Comparison of ENCODE assay signal across 8 cellular contexts in the genomic region with DNA sequence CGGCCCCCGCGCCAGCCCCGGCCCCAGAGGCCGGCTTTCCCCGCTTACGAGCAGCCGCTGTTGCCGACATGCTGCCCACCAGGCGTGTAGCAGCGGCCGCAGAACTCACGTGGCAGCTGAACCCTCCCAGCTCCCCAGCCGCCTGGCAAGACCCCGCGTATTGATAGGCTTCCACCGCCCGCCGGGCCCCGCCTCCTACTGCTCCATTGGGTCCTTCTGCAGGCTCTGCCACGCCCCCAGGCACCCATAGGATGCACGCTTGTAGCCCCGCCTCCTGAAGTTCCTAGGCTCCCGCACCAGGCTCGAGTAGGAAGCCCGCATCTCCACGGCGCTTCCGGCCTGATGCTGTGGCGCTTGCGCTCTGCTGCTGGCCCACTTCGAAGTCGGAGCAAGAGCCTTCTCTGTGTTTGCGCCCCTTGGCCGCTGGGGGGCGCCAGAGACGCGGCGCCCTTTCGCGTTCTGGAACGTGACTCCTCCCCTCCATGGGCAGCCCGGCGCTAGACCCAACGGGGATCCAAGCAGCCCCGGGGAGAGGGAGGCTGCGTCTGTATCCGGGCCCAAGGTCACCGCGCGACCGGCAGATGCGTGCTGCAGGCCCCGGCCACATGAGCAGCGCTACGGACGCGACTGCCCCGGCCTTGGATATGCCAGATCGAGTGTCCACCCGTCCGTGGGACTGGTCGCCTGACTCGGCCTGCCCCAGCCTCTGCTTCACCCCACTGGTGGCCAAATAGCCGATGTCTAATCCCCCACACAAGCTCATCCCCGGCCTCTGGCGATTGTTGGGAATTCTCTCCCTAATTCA. TPM values are rescaled to one million over a fixed set of nuclear protein-coding genes. Genes with fewer than 3 reads are reported as not detected.
DNase-seq lines count a peak whose midpoint lies in the region; ATAC-seq, FAIRE-seq and TF ChIP-seq lines count a peak whose summit lies in the region.

Gene PARP3, plus strand, starts transcription at position 566 of the 805 bp plus-strand sequence. CDS start 993 bp downstream, outside the sequence.
A gene with protein sequence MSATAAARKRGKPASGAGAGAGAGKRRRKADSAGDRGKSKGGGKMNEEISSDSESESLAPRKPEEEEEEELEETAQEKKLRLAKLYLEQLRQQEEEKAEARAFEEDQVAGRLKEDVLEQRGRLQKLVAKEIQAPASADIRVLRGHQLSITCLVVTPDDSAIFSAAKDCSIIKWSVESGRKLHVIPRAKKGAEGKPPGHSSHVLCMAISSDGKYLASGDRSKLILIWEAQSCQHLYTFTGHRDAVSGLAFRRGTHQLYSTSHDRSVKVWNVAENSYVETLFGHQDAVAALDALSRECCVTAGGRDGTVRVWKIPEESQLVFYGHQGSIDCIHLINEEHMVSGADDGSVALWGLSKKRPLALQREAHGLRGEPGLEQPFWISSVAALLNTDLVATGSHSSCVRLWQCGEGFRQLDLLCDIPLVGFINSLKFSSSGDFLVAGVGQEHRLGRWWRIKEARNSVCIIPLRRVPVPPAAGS (minus strand): TSS at position 107 of the 805 bp plus-strand sequence. CDS start 37 bp downstream, at position 70.

- H3K36me3 ChIP-seq in urinary bladder (ENCODE audit: insufficient read depth): no peaks in the 10 kb centered on the region

- no peaks in the 10 kb centered on the region for H3K4me1 ChIP-seq in urinary bladder (ENCODE audit: insufficient read depth)

- H3K9me3 Mint-ChIP-seq in progenitor cell of endocrine pancreas (ENCODE audit: low read depth): no peaks in the 10 kb centered on the region

- H3K4me1 Mint-ChIP-seq in progenitor cell of endocrine pancreas (ENCODE audit: low read depth): peaks cover 12% of the 10 kb centered on the region

- TF ChIP-seq POLR2A in GM12891 (IDR thresholded peaks at IDR 0.05; ENCODE audit: low read depth, low read length): no peak

- ATAC-seq in HG02852 (IDR thresholded peaks at IDR 0.05; ENCODE audit: unreplicated experiment) (peak; percentile 87), left cardiac atrium (peak; percentile 95 to 96)

- under 1% methylated on average over 67 of the region's 67 CpGs for WGBS in urinary bladder

- intact Hi-C loops in T-helper 1 cell treated with Interleukin-12 subunit alpha and Interleukin-12 subunit beta and Interleukin-4 antibody, amounts not matched to agents 30 ng/mL and 1 ng/mL, for 36 hours (cut with micrococcal nuclease): loop anchor here (1.0 to 10.0 kb wide), 18 partner anchors 25 to 1707 kb away; partner anchors contain the start of genes ABHD14B, ACY1, ALAS1 and CISH
- intact Hi-C loops in left cardiac atrium (cut with DNase I): loop anchor here in 1 of 2 donors (2.0 kb wide), 1 partner anchor 33 kb away; the partner anchor contains the start of genes ABHD14A and ABHD14B

- DNase-seq in GM12891 (ENCODE audit: insufficient read length, low spot score) (peak; percentile 100), NCI-H146 (lab: John Stamatoyannopoulos, UW) (peak; percentile 99), amniotic stem cell (lab: John Stamatoyannopoulos, UW) (peak; percentile 100), left cardiac atrium (peak; percentile 100), progenitor cell of endocrine pancreas (ENCODE audit: low spot score, unreplicated experiment) (peak; percentile 98)

- H3K36me3 Mint-ChIP-seq in progenitor cell of endocrine pancreas (ENCODE audit: insufficient read depth): peaks cover 5% of the 10 kb centered on the region

- H3K27ac Mint-ChIP-seq in progenitor cell of endocrine pancreas: peak within 1 kb of the TSS; percentile 13

- H3K27me3 Mint-ChIP-seq in progenitor cell of endocrine pancreas: no peaks in the 10 kb centered on the region

- H3K4me3 ChIP-seq in urinary bladder (ENCODE audit: low read depth, low read length): peak within 1 kb of the TSS; percentile 63

- peak within 1 kb of the TSS; percentile 77 for H3K27ac ChIP-seq in urinary bladder (ENCODE audit: low read depth)

- peak; percentile 99 for TF ChIP-seq CTCF in progenitor cell of endocrine pancreas (IDR thresholded peaks at IDR 0.05; ENCODE audit: unreplicated experiment)

- peak; percentile 100 for FAIRE-seq in GM12891 (lab: Jason Lieb, UNC)

- peak within 1 kb of the TSS; percentile 77 for H3K4me3 Mint-ChIP-seq in progenitor cell of endocrine pancreas (ENCODE audit: low read depth)

TF ChIP-seq in GM12891, 5 proteins besides CTCF, POLR2A, EP300 and RAD21:
- 0 out of 2 replicates have a peak, but pooled peaks have one; percentile 24 for TF ChIP-seq POLR2AphosphoS5 (IDR thresholded peaks at IDR 0.05; ENCODE audit: low read depth, low read length)
- no peak for TF ChIP-seq SPI1 (IDR thresholded peaks at IDR 0.05; ENCODE audit: low read depth, low read length)
- TF ChIP-seq TAF1 (IDR thresholded peaks at IDR 0.05; ENCODE audit: low read depth, low read length): peak; percentile 78
- TF ChIP-seq PAX5 (IDR thresholded peaks at IDR 0.05; ENCODE audit: insufficient read depth, low read length, severe bottlenecking): peak; percentile 44
- TF ChIP-seq POU2F2 (IDR thresholded peaks at IDR 0.05; ENCODE audit: low read depth, low read length): no peak
TF ChIP-seq in GM12891: peak in this region for 3.

RNA-seq across cellular contexts. Expression of gene PARP3, which starts in this region (rescaled TPM):
- 24.5 TPM for polyA plus RNA-seq in GM12891 (2012; ENCODE audit: low read depth, missing spikeins)
- total RNA-seq in T-helper 1 cell treated with Interleukin-12 subunit alpha and Interleukin-12 subunit beta and Interleukin-4 antibody, amounts not matched to agents 30 ng/mL and 1 ng/mL, for 36 hours: 14.0 and 18.8 TPM in 2 replicates
- 10 to 100 TPM; 13.2 to 13.4 TPM for total RNA-seq in left cardiac atrium
- 5.4 and 7.9 TPM in 2 replicates for total RNA-seq in progenitor cell of endocrine pancreas
- total RNA-seq in urinary bladder: 6.1 TPM
- polyA plus RNA-seq in urinary bladder: 15.0 TPM

RNA-seq across cellular contexts. Expression of the second gene that starts in this region (rescaled TPM):
- polyA plus RNA-seq in GM12891 (2012; ENCODE audit: low read depth, missing spikeins): 24.8 TPM
- 37.5 and 37.7 TPM in 2 replicates for total RNA-seq in T-helper 1 cell treated with Interleukin-12 subunit alpha and Interleukin-12 subunit beta and Interleukin-4 antibody, amounts not matched to agents 30 ng/mL and 1 ng/mL, for 36 hours
- total RNA-seq in left cardiac atrium (10 to 100 TPM in 1 of 2 donors, 1 to 10 TPM in 1; 8.9 to 17.2 TPM), progenitor cell of endocrine pancreas (22.5 and 24.0 TPM in 2 replicates), urinary bladder (7.7 TPM)
- polyA plus RNA-seq in urinary bladder: 29.5 TPM

Comparison
In these comparisons a context has a peak if more than half of its experiments do, and no peak if none do; other contexts are left out.
1. Peak in every context shown above with its lines: DNase-seq, ATAC-seq, H3K4me3 ChIP-seq and H3K27ac ChIP-seq.